17 cellular contexts compared by ENCODE assay signal in genomic region chr10:43254881-43255643, GRCh38. TPM values are rescaled to one million over a fixed set of nuclear protein-coding genes. Genes with fewer than 3 reads are reported as not detected.
DNase-seq lines count a peak whose midpoint lies in the region; ATAC-seq and TF ChIP-seq lines count a peak whose summit lies in the region.
"Had no signal": no experiment of that assay in that cellular context is flagged by ENCODE, and none has a peak within 500 bp of the region (broad histone marks: within the 10 kb centered on the region; RNA-seq: fewer than 3 reads in every experiment).

No MANE protein-coding gene starts in this region.

- H3K27me3 ChIP-seq in PC-3 (ENCODE audit: low read length): no peaks in the 10 kb centered on the region
- peaks cover 10% of the 10 kb centered on the region for H3K27me3 ChIP-seq in left ventricle myocardium inferior (ENCODE audit: low read depth)

- H3K27me3 Mint-ChIP-seq in activated CD4-positive, alpha-beta T cell treated with anti-CD3 and anti-CD28 coated beads for 36 hours: no peaks in the 10 kb centered on the region
- peaks cover 5% of the 10 kb centered on the region for H3K27me3 Mint-ChIP-seq in osteocyte (ENCODE audit: unreplicated experiment)

- CTCF ChIA-PET in activated CD4-positive, alpha-beta T cell treated with anti-CD3 and anti-CD28 coated beads for 36 hours (lab: Charles Lee): interaction anchor here (0.6 to 1.6 kb wide), 4 partner anchors 16 to 105 kb away, joined by 3 to 6 read pairs (median 4); no protein-coding TSS in a partner anchor
- CTCF ChIA-PET in PC-3 (lab: Charles Lee): no interaction called here

- H3K36me3 Mint-ChIP-seq in activated CD4-positive, alpha-beta T cell treated with anti-CD3 and anti-CD28 coated beads for 36 hours (ENCODE audit: low read depth): no peaks in the 10 kb centered on the region
- H3K36me3 Mint-ChIP-seq in osteocyte (ENCODE audit: unreplicated experiment): no peaks in the 10 kb centered on the region
- H3K36me3 Mint-ChIP-seq: naive B cell had no signal

- intact Hi-C loops in activated CD4-positive, alpha-beta T cell treated with anti-CD3 and anti-CD28 coated beads for 36 hours (cut with DNase I, micrococcal nuclease): loop anchor here in 1 of 2 experiments (2.0 kb wide), 1 partner anchor 388 kb away; no protein-coding TSS in a partner anchor
- intact Hi-C loops in PC-3 (cut with micrococcal nuclease): no loop called here
- intact Hi-C loops in left ventricle myocardium inferior (cut with micrococcal nuclease): no loop called here

- H3K4me3 Mint-ChIP-seq in activated CD4-positive, alpha-beta T cell treated with anti-CD3 and anti-CD28 coated beads for 36 hours: no peak overlapping the region
- no peak overlapping the region for H3K4me3 Mint-ChIP-seq in osteocyte (ENCODE audit: unreplicated experiment)
- H3K4me3 Mint-ChIP-seq: activated T-helper 1 cell treated with anti-CD3 and anti-CD28 coated beads, Interleukin-12 subunit alpha, Interleukin-12 subunit beta, Interleukin-2, Interleukin-4 antibody, amounts not matched to agents 30 ng/mL and 10 ng/mL and 1 ng/mL, durations not matched to agents 14 hours and 24 hours and 36 hours; CD4-positive, alpha-beta T cell; naive B cell; T-helper 2 cell treated with Interferon-gamma antibody and Interleukin-4, amounts not matched to agents 5 μg/mL and 100 μg/mL, for 36 hours had no signal

- no peak for DNase-seq in activated CD4-positive, alpha-beta T cell treated with anti-CD3 and anti-CD28 coated beads for 36 hours
- DNase-seq in activated CD4-positive, alpha-beta T cell treated with anti-CD3 and anti-CD28 coated beads, Interleukin-2, amount 50 U/mL, for 4 hours: no peak
- DNase-seq in PC-3 (no peak), left ventricle myocardium inferior (peak; percentile 11), osteocyte (ENCODE audit: extremely low spot score, unreplicated experiment) (peak; percentile 83), germinal center (ENCODE audit: low spot score) (no peak), AG08395 (ENCODE audit: low spot score) (no peak)
- DNase-seq: cortex of kidney, naive B cell, NCI-H2029 had no signal

- H3K9me2 ChIP-seq in PC-3 (replicated peaks; ENCODE audit: low read length): no peaks in the 10 kb centered on the region

- H3K27ac ChIP-seq in PC-3 (ENCODE audit: low read length) (no peak overlapping the region), left ventricle myocardium inferior (replicated peaks) (no peak overlapping the region)
- H3K27ac ChIP-seq: RWPE1 had no signal

- H3K9ac ChIP-seq in PC-3 (ENCODE audit: low read length): no peak overlapping the region

- BruUV-seq in PC-3 (replicated peaks; lab: Mats Ljungman, UMichigan): no TSS peak

- POLR2A ChIA-PET in activated CD4-positive, alpha-beta T cell treated with anti-CD3 and anti-CD28 coated beads for 36 hours (lab: Charles Lee): no interaction called here
- POLR2A ChIA-PET in PC-3 (lab: Charles Lee; ENCODE audit: unreplicated experiment): no interaction called here

- peak; percentile 6 for ATAC-seq in activated CD4-positive, alpha-beta T cell treated with anti-CD3 and anti-CD28 coated beads for 36 hours
- peak; percentile 7; the same call in 1 of the 2 replicates for ATAC-seq in PC-3
- no peak for ATAC-seq in GM18858 (IDR thresholded peaks at IDR 0.05; ENCODE audit: unreplicated experiment)

- H4K20me1 ChIP-seq in PC-3 (ENCODE audit: low read length): no peaks in the 10 kb centered on the region

- no peak overlapping the region for H3K4me3 ChIP-seq in PC-3 (ENCODE audit: low read length)
- H3K4me3 ChIP-seq in left ventricle myocardium inferior: no peak overlapping the region

- H3K9me3 ChIP-seq in PC-3 (ENCODE audit: low read length) (no peaks in the 10 kb centered on the region), left ventricle myocardium inferior (replicated peaks) (no peaks in the 10 kb centered on the region)

- no peaks in the 10 kb centered on the region for H3K9me3 Mint-ChIP-seq in activated CD4-positive, alpha-beta T cell treated with anti-CD3 and anti-CD28 coated beads for 36 hours (ENCODE audit: low read depth)
- no peaks in the 10 kb centered on the region for H3K9me3 Mint-ChIP-seq in osteocyte (ENCODE audit: unreplicated experiment)
- H3K9me3 Mint-ChIP-seq: activated T-helper 1 cell treated with anti-CD3 and anti-CD28 coated beads, Interleukin-12 subunit alpha, Interleukin-12 subunit beta, Interleukin-2, Interleukin-4 antibody, amounts not matched to agents 30 ng/mL and 10 ng/mL and 1 ng/mL, durations not matched to agents 14 hours and 24 hours and 36 hours; CD4-positive, alpha-beta T cell; naive B cell; T-helper 2 cell treated with Interferon-gamma antibody and Interleukin-4, amounts not matched to agents 5 μg/mL and 100 μg/mL, for 36 hours had no signal

- peaks cover 2% of the 10 kb centered on the region for H3K4me1 Mint-ChIP-seq in activated CD4-positive, alpha-beta T cell treated with anti-CD3 and anti-CD28 coated beads for 36 hours
- H3K4me1 Mint-ChIP-seq in osteocyte (ENCODE audit: unreplicated experiment): no peaks in the 10 kb centered on the region

- H3K36me3 ChIP-seq in PC-3 (ENCODE audit: low read depth, low read length) (no peaks in the 10 kb centered on the region), left ventricle myocardium inferior (no peaks in the 10 kb centered on the region)

- no peaks in the 10 kb centered on the region for H3K79me2 ChIP-seq in PC-3 (ENCODE audit: low read length)

- H3K27ac Mint-ChIP-seq in activated CD4-positive, alpha-beta T cell treated with anti-CD3 and anti-CD28 coated beads for 36 hours: no peak overlapping the region
- no peak overlapping the region for H3K27ac Mint-ChIP-seq in osteocyte (ENCODE audit: unreplicated experiment)
- H3K27ac Mint-ChIP-seq: activated T-helper 1 cell treated with anti-CD3 and anti-CD28 coated beads, Interleukin-12 subunit alpha, Interleukin-12 subunit beta, Interleukin-2, Interleukin-4 antibody, amounts not matched to agents 30 ng/mL and 10 ng/mL and 1 ng/mL, durations not matched to agents 14 hours and 24 hours and 36 hours; CD4-positive, alpha-beta T cell had no signal

- no peak overlapping the region for H3K4me2 ChIP-seq in PC-3 (ENCODE audit: low read length)

- no peaks in the 10 kb centered on the region for H3F3A ChIP-seq in PC-3 (ENCODE audit: low read length, unreplicated experiment)

- H3K4me1 ChIP-seq in PC-3 (ENCODE audit: insufficient read depth, low read length) (no peaks in the 10 kb centered on the region; the same call in 1 of the 2 replicates), left ventricle myocardium inferior (peaks cover 29% of the 10 kb centered on the region)

- no peak overlapping the region for H2AFZ ChIP-seq in PC-3 (ENCODE audit: low read length)

- no peak for TF ChIP-seq CTCF in PC-3 (conservative IDR thresholded peaks at IDR 0.05; ENCODE audit: low read depth, low read length)
- no peak for TF ChIP-seq CTCF in left ventricle myocardium inferior (IDR thresholded peaks at IDR 0.05; ENCODE audit: borderline replicate concordance)
- no peak for TF ChIP-seq CTCF in osteocyte (IDR thresholded peaks at IDR 0.05)

RNA-seq across cellular contexts. Expression of gene RASGEF1A, which starts 11.8 kb away (rescaled TPM):
- under 1 TPM; 0.44 to 0.64 TPM for total RNA-seq in activated CD4-positive, alpha-beta T cell treated with anti-CD3 and anti-CD28 coated beads for 36 hours
- not detected in 2 replicates for total RNA-seq in PC-3 (2014; rRNA removed)
- 1.1 TPM for total RNA-seq in left ventricle myocardium inferior
- total RNA-seq in osteocyte: not detected in 2 replicates
- total RNA-seq: A172, M059J had no signal

Comparison
In these comparisons a context has a peak if more than half of its experiments do, and no peak if none do; other contexts are left out.
1. DNase-seq: peak in left ventricle myocardium inferior (single experiment) and osteocyte (single experiment); none in activated CD4-positive, alpha-beta T cell treated with anti-CD3 and anti-CD28 coated beads for 36 hours (single experiment), activated CD4-positive, alpha-beta T cell treated with anti-CD3 and anti-CD28 coated beads, Interleukin-2, amount 50 U/mL, for 4 hours (0 of 2), PC-3 (single experiment), germinal center (single experiment) and AG08395 (single experiment).